In genomic region chr2:189783927-189784867, GRCh38 we compare ENCODE assay signal across 8 cellular contexts. TPM values are rescaled to one million over a fixed set of nuclear protein-coding genes. Genes with fewer than 3 reads are reported as not detected.
DNase-seq lines count a peak whose midpoint lies in the region; ATAC-seq and TF ChIP-seq lines count a peak whose summit lies in the region.

TSS of gene ORMDL1 (minus strand) at chr2:189784339. CDS start at chr2:189782595, 1,744 bp downstream.
TSS of gene PMS1 (plus strand) at chr2:189784450. CDS start at chr2:189791810, 7,360 bp downstream.

- H3K4me2 ChIP-seq in KMS-11: peak within 1 kb of the TSS; percentile 98

- no peaks in the 10 kb centered on the region for H3K9me3 Mint-ChIP-seq in activated T-cell treated with anti-CD3 and anti-CD28 coated beads, Interleukin-2, amount 50 U/mL, for 4 hours

- peak within 1 kb of the TSS; percentile 93 for H3K4me3 Mint-ChIP-seq in activated T-cell treated with anti-CD3 and anti-CD28 coated beads, Interleukin-2, amount 50 U/mL, for 4 hours

- H3K27me3 ChIP-seq in KMS-11 (ENCODE audit: insufficient read depth, low read depth) (no peaks in the 10 kb centered on the region), Panc1 (ENCODE audit: control insufficient read depth, insufficient read depth, low read length) (no peaks in the 10 kb centered on the region), esophagus (ENCODE audit: control insufficient read depth in 1 of 2, insufficient read depth in 2 of 2, low read length in 2 of 2) (no peaks in the 10 kb centered on the region), mucosa of stomach (ENCODE audit: control insufficient read depth, insufficient read depth, low read length) (no peaks in the 10 kb centered on the region)

- 0 to 1% methylated on average over 85 to 96 of the region's 96 CpGs for whole genome bisulfite sequencing in esophagus, 2 donors

- H3K27ac ChIP-seq in KMS-11: peak within 1 kb of the TSS; percentile 66
- H3K27ac ChIP-seq in Panc1 (ENCODE audit: low read length): peak within 1 kb of the TSS; percentile 97
- H3K27ac ChIP-seq in esophagus (ENCODE audit: low read depth in 2 of 2, low read length in 1 of 2): peak within 1 kb of the TSS; percentile 95 to 98

- peak; percentile 93 for DNase-seq in DMS79 treated with DMSO at 0.1 percent for 48 hours (lab: John Stamatoyannopoulos, UW)
- peak; percentile 79 for DNase-seq in Panc1 (ENCODE audit: low read depth, low spot score)
- DNase-seq in activated T-cell treated with anti-CD3 and anti-CD28 coated beads, Interleukin-2, amount 50 U/mL, for 4 hours: peak; percentile 89
- DNase-seq in stimulated activated CD8-positive, alpha-beta memory T cell treated with anti-CD3 and anti-CD28 coated beads, Interleukin-4, amount 100 ng/mL, for 48 hours: peak; percentile 95

- intact Hi-C loops in Panc1 (cut with micrococcal nuclease; ENCODE audit: unreplicated experiment): no loop called here

- H3K36me3 Mint-ChIP-seq in activated T-cell treated with anti-CD3 and anti-CD28 coated beads, Interleukin-2, amount 50 U/mL, for 4 hours (ENCODE audit: insufficient read depth): peaks cover 34% of the 10 kb centered on the region

- TF ChIP-seq CTCF in KMS-11 (conservative IDR thresholded peaks at IDR 0.05; ENCODE audit: low read depth, low read length) (no peak), Panc1 (IDR thresholded peaks at IDR 0.05) (no peak)

- POLR2A ChIA-PET in Panc1 (lab: Charles Lee): no interaction called here

- H4K20me1 ChIP-seq in KMS-11 (ENCODE audit: insufficient read depth): no peaks in the 10 kb centered on the region

- peaks cover 58% of the 10 kb centered on the region for H3K79me2 ChIP-seq in KMS-11 (ENCODE audit: insufficient read depth, low read depth)

- H3K36me3 ChIP-seq in KMS-11 (ENCODE audit: insufficient read depth): no peaks in the 10 kb centered on the region; the same call in 1 of the 2 replicates
- peaks cover 28% of the 10 kb centered on the region for H3K36me3 ChIP-seq in Panc1 (ENCODE audit: control insufficient read depth, insufficient read depth, low read length)
- no peaks in the 10 kb centered on the region for H3K36me3 ChIP-seq in esophagus (ENCODE audit: control insufficient read depth in 2 of 2, insufficient read depth in 2 of 2, low read length in 1 of 2)
- H3K36me3 ChIP-seq in mucosa of stomach (ENCODE audit: control insufficient read depth, insufficient read depth, low read length): no peaks in the 10 kb centered on the region

- BruUV-seq in Panc1 (replicated peaks; lab: Mats Ljungman, UMichigan): no TSS peak

- H3K9ac ChIP-seq in KMS-11: peak within 1 kb of the TSS; percentile 79
- H3K9ac ChIP-seq in mucosa of stomach (ENCODE audit: low read length): peak within 1 kb of the TSS; percentile 58

- H3K4me1 Mint-ChIP-seq in activated T-cell treated with anti-CD3 and anti-CD28 coated beads, Interleukin-2, amount 50 U/mL, for 4 hours (ENCODE audit: low read depth): peaks cover 51% of the 10 kb centered on the region

- in situ Hi-C loops in Panc1 (cut with HindIII; ENCODE audit: low pct_unique_long_range_greater_than_20kb, low sequenced_read_pairs): no loop called here

- H3K4me3 ChIP-seq in KMS-11 (IDR thresholded peaks at IDR 0.05; ENCODE audit: insufficient read depth, low read depth, low read length) (peak within 1 kb of the TSS; percentile 88), Panc1 (ENCODE audit: low read depth in 2 of 2, low read length in 2 of 2) (peak within 1 kb of the TSS; percentile 69 to 96), esophagus (ENCODE audit: low read depth in 1 of 2, low read length in 2 of 2) (peak within 1 kb of the TSS; percentile 88 to 97), mucosa of stomach (ENCODE audit: low read length) (peak within 1 kb of the TSS; percentile 61)

- H3K9me3 ChIP-seq in Panc1 (ENCODE audit: control insufficient read depth, insufficient read depth, low read depth, low read length): no peaks in the 10 kb centered on the region
- no peaks in the 10 kb centered on the region for H3K9me3 ChIP-seq in esophagus (ENCODE audit: control insufficient read depth in 2 of 2, insufficient read depth in 1 of 2, low read depth in 1 of 2, low read length in 1 of 2)
- no peaks in the 10 kb centered on the region for H3K9me3 ChIP-seq in mucosa of stomach (ENCODE audit: control insufficient read depth, low read length)

- peak within 1 kb of the TSS; percentile 83 for H2AFZ ChIP-seq in KMS-11 (ENCODE audit: low read depth)

- H3K4me1 ChIP-seq in KMS-11 (ENCODE audit: low read depth, poor library complexity, severe bottlenecking) (peaks cover 30% of the 10 kb centered on the region), Panc1 (ENCODE audit: control insufficient read depth, insufficient read depth, low read length) (peaks cover 9% of the 10 kb centered on the region), esophagus (ENCODE audit: control insufficient read depth in 2 of 2, insufficient read depth in 2 of 2, low read length in 1 of 2) (no peaks in the 10 kb centered on the region), mucosa of stomach (ENCODE audit: control insufficient read depth, insufficient read depth, low read length) (peaks cover 11% of the 10 kb centered on the region)

- CTCF ChIA-PET in Panc1 (lab: Charles Lee): no interaction called here

- H3K27me3 Mint-ChIP-seq in activated T-cell treated with anti-CD3 and anti-CD28 coated beads, Interleukin-2, amount 50 U/mL, for 4 hours (ENCODE audit: low read depth): no peaks in the 10 kb centered on the region

- ATAC-seq in GM21786 (IDR thresholded peaks at IDR 0.05; ENCODE audit: unreplicated experiment) (peak; percentile 91), Panc1 (peak; percentile 99)
- peak; percentile 93 to 94 for ATAC-seq in activated T-cell treated with anti-CD3 and anti-CD28 coated beads, Interleukin-2, amount 50 U/mL, for 4 hours

RNA-seq across cellular contexts. Expression of gene ORMDL1, which starts in this region (rescaled TPM):
- 42.4 TPM for total RNA-seq in Panc1 (2021; ENCODE audit: unreplicated experiment)
- polyA plus RNA-seq in Panc1 (2012; ENCODE audit: insufficient read length): 19.8 TPM
- 10 to 100 TPM; 81.1 to 93.3 (median 82.2) TPM for total RNA-seq in activated T-cell treated with anti-CD3 and anti-CD28 coated beads, Interleukin-2, amount 50 U/mL, for 4 hours
- polyA plus RNA-seq in esophagus: 10 to 100 TPM; 32.3 to 78.2 TPM

RNA-seq across cellular contexts. Expression of gene PMS1, which starts in this region (rescaled TPM):
- total RNA-seq in Panc1 (2021; ENCODE audit: unreplicated experiment): 47.0 TPM
- polyA plus RNA-seq in Panc1 (2012; ENCODE audit: insufficient read length): 12.7 TPM
- total RNA-seq in activated T-cell treated with anti-CD3 and anti-CD28 coated beads, Interleukin-2, amount 50 U/mL, for 4 hours: 10 to 100 TPM; 30.7 to 34.1 (median 33.0) TPM
- polyA plus RNA-seq in esophagus: 10 to 100 TPM in 1 of 2 donors, 1 to 10 TPM in 1; 4.3 to 11.0 TPM

Comparison
In these comparisons a context has a peak if more than half of its experiments do, and no peak if none do; other contexts are left out.
1. Peak in every context shown above with its lines: DNase-seq, ATAC-seq, H3K4me3 ChIP-seq and H3K27ac ChIP-seq.